ENCODE assay signal across 17 cellular contexts in genomic region chr3:10992946-10993728, GRCh38. TPM values are rescaled to one million over a fixed set of nuclear protein-coding genes. Genes with fewer than 3 reads are reported as not detected.
DNase-seq lines count a peak whose midpoint lies in the region; ATAC-seq, FAIRE-seq and TF ChIP-seq lines count a peak whose summit lies in the region.
"Had no signal": no experiment of that assay in that cellular context is flagged by ENCODE, and none has a peak within 500 bp of the region (broad histone marks: within the 10 kb centered on the region; RNA-seq: fewer than 3 reads in every experiment).

No MANE protein-coding gene starts in this region.

- H3K56ac ChIP-seq in H1 (replicated peaks; ENCODE audit: insufficient read length, low read depth, low read length): no peak overlapping the region

- no peak for ATAC-seq in lower lobe of right lung
- ATAC-seq in activated CD4-positive, CD25-positive, alpha-beta regulatory T cell treated with anti-CD3 and anti-CD28 coated beads, Interleukin-2, amount 50 U/mL, for 24 hours: no peak

- peak overlapping the region; percentile 68; the same call in 1 of the 2 replicates for H2AFZ ChIP-seq in H1 (ENCODE audit: low read length)

- H3K36me3 ChIP-seq in HUES48 (ENCODE audit: control insufficient read depth, insufficient read depth, low read length) (no peaks in the 10 kb centered on the region), H1 (ENCODE audit: control insufficient read depth in 2 of 4, insufficient read depth in 4 of 4, low read length in 3 of 4) (no peaks in the 10 kb centered on the region), lower lobe of right lung (no peaks in the 10 kb centered on the region), spleen (no peaks in the 10 kb centered on the region)

- POLR2A ChIA-PET in H1 (lab: Charles Lee; ENCODE audit: partially characterized antibody): interaction anchor here (0.6 to 1.2 kb wide), 3 partner anchors 14 to 47 kb away, joined by 3 to 4 read pairs (median 3); no protein-coding TSS in a partner anchor

- H2AK5ac ChIP-seq in H1 (ENCODE audit: low read depth, low read length): no peak overlapping the region

- H4K5ac ChIP-seq in H1 (ENCODE audit: insufficient read length, low read depth, low read length): no peak overlapping the region

- TF ChIP-seq POLR2A in H1 (IDR thresholded peaks at IDR 0.05; ENCODE audit: control extremely low read depth in 1 of 2, low read depth in 2 of 2, low read length in 2 of 2): no peak
- TF ChIP-seq POLR2A in spleen (IDR thresholded peaks at IDR 0.05): no peak
- no peak for TF ChIP-seq POLR2A in lower leg skin (IDR thresholded peaks at IDR 0.05)

- no peak overlapping the region for H4K91ac ChIP-seq in H1 (replicated peaks; ENCODE audit: insufficient read length, low read length)

- no peak overlapping the region for H3K4ac ChIP-seq in H1 (replicated peaks; ENCODE audit: insufficient read length, low read depth, low read length)

- no peak overlapping the region for H3K18ac ChIP-seq in H1 (ENCODE audit: extremely low read depth, low read length)

- FAIRE-seq in H1 (lab: Jason Lieb, UNC): no peak

- DNase-seq in H1 (ENCODE audit: low read depth in 1 of 2, low spot score in 2 of 2) (peak in 1 of 2 experiments; percentile 57), lower lobe of right lung (no peak), spleen (no peak), COLO668 (lab: John Stamatoyannopoulos, UW; ENCODE audit: unreplicated experiment) (no peak), Kasumi-1 (lab: John Stamatoyannopoulos, UW) (no peak), lower leg skin (ENCODE audit: low spot score in 2 of 2) (no peak)
- DNase-seq: activated CD4-positive, alpha-beta T cell treated with anti-CD3 and anti-CD28 coated beads, Interleukin-2, amount 50 U/mL, for 48 hours; activated effector memory CD4-positive, alpha-beta T cell treated with anti-CD3 and anti-CD28 coated beads, Interleukin-2, amount 50 U/mL, for 16 hours; CD4-positive, CD25-positive, alpha-beta regulatory T cell; central memory CD4-positive, alpha-beta T cell; NCI-H2081 treated with DMSO at 0.1 percent for 48 hours had no signal

- H3K9ac ChIP-seq in HUES48 (ENCODE audit: low read depth, low read length) (no peak overlapping the region), H1 (replicated peaks in 1 of 4; ENCODE audit: extremely low read depth in 1 of 4, low read depth in 3 of 4, low read length in 3 of 4) (no peak overlapping the region)
- H3K9ac ChIP-seq: KMS-11 had no signal

- H2BK20ac ChIP-seq in H1 (ENCODE audit: low read length): no peak overlapping the region

- no peak overlapping the region for H2BK120ac ChIP-seq in H1 (replicated peaks; ENCODE audit: low read depth, low read length)

- H3K9me3 ChIP-seq in HUES48 (ENCODE audit: control insufficient read depth, insufficient read depth, low read length): no peaks in the 10 kb centered on the region
- H3K9me3 ChIP-seq in H1 (ENCODE audit: insufficient read depth in 2 of 2, low read depth in 1 of 2, low read length in 1 of 2): no peaks in the 10 kb centered on the region
- H3K9me3 ChIP-seq in lower lobe of right lung: no peaks in the 10 kb centered on the region
- H3K9me3 ChIP-seq in spleen: no peaks in the 10 kb centered on the region

- H2BK12ac ChIP-seq in H1 (ENCODE audit: low read depth, low read length): no peak overlapping the region

- peak overlapping the region; percentile 85 to 87 for H3K4me2 ChIP-seq in H1 (ENCODE audit: insufficient read depth in 1 of 2, low read depth in 2 of 2, low read length in 2 of 2)
- H3K4me2 ChIP-seq: KMS-11 had no signal

- TF ChIP-seq EP300 in H1 (IDR thresholded peaks at IDR 0.05; ENCODE audit: borderline replicate concordance in 1 of 2, low read depth in 2 of 2, low read length in 2 of 2): no peak

- H4K20me1 ChIP-seq in H1 (replicated peaks in 1 of 2; ENCODE audit: control insufficient read depth in 1 of 2, insufficient read depth in 2 of 2, low read length in 2 of 2): no peaks in the 10 kb centered on the region

- H3K23ac ChIP-seq in H1 (ENCODE audit: insufficient read length): no peak overlapping the region

- H3K4me1 ChIP-seq in HUES48 (ENCODE audit: control insufficient read depth, insufficient read depth, low read length) (no peaks in the 10 kb centered on the region; the same call in 1 of the 2 replicates), H1 (replicated peaks in 1 of 4; ENCODE audit: control insufficient read depth in 3 of 4, insufficient read depth in 4 of 4, low read length in 3 of 4) (peaks cover 0 to 11% (median 2%) of the 10 kb centered on the region in 4 experiments; a peak in 3 of 7 replicates), lower lobe of right lung (peaks cover 9% of the 10 kb centered on the region), spleen (peaks cover 0 to 16% (median 6%) of the 10 kb centered on the region in 6 donors)

- TF ChIP-seq CTCF in H1 (IDR thresholded peaks at IDR 0.05; ENCODE audit: control extremely low read depth in 1 of 3, insufficient read depth in 1 of 3, low read depth in 1 of 3, low read length in 3 of 3): no peak
- no peak for TF ChIP-seq CTCF in lower lobe of right lung (IDR thresholded peaks at IDR 0.05)
- no peak for TF ChIP-seq CTCF in spleen (IDR thresholded peaks at IDR 0.05 in 8 of 11, conservative IDR thresholded peaks at IDR 0.05 in 3 of 11)
- TF ChIP-seq CTCF in lower leg skin (IDR thresholded peaks at IDR 0.05): no peak

- H3K79me2 ChIP-seq in H1 (ENCODE audit: control insufficient read depth in 1 of 2, insufficient read depth in 2 of 2, low read length in 2 of 2): no peaks in the 10 kb centered on the region

- H2BK5ac ChIP-seq in H1 (ENCODE audit: low read depth, low read length): no peak overlapping the region

- no peak overlapping the region for H2BK15ac ChIP-seq in H1 (ENCODE audit: low read length)

- CTCF ChIA-PET in H1 (lab: Charles Lee; ENCODE audit: partially characterized antibody): interaction anchor here (0.8 to 13.4 kb wide), 13 partner anchors 9 to 103 kb away, joined by 3 to 100 read pairs (median 9); no protein-coding TSS in a partner anchor

- peak overlapping the region; percentile 39; the same call in 1 of the 2 replicates for H4K8ac ChIP-seq in H1 (ENCODE audit: extremely low read depth, insufficient read depth, low read length)

- H3K27ac ChIP-seq in HUES48 (ENCODE audit: low read depth, low read length): no peak overlapping the region
- H3K27ac ChIP-seq in H1 (ENCODE audit: low read depth, low read length): no peak overlapping the region
- no peak overlapping the region for H3K27ac ChIP-seq in lower lobe of right lung
- H3K27ac ChIP-seq in spleen: no peak overlapping the region
- H3K27ac ChIP-seq: KMS-11 had no signal

- intact Hi-C loops in lower lobe of right lung (cut with DNase I): no loop called here
- intact Hi-C loops in spleen (cut with DNase I; ENCODE audit: low total_unique reads): no loop called here
- intact Hi-C loops in lower leg skin (cut with DNase I; ENCODE audit: low total_unique reads): no loop called here

- no peak overlapping the region for H3K14ac ChIP-seq in H1 (ENCODE audit: insufficient read length)

- WGBS in H1 (ENCODE audit: extremely low coverage in 1 of 2, insufficient coverage in 1 of 2, insufficient read length in 1 of 2, insufficient replicate concordance in 2 of 2, low coverage in 1 of 2, low lambda C conversion rate in 2 of 2, missing lambda C conversion rate in 1 of 2), 2 experiments: 2% methylated on average over 52 of the region's 68 CpGs; no CpG with 5 or more reads in 1 of the 2 experiments
- 7 to 17% (median 9%) methylated on average over 28 to 68 of the region's 68 CpGs for WGBS in spleen, 5 donors
- 2% methylated on average over 39 to 50 of the region's 68 CpGs for WGBS in lower leg skin, 2 donors

- peaks cover 63% of the 10 kb centered on the region for H3K27me3 ChIP-seq in HUES48 (ENCODE audit: control insufficient read depth, insufficient read depth, low read length)
- H3K27me3 ChIP-seq in H1 (replicated peaks in 1 of 4; ENCODE audit: control insufficient read depth in 3 of 4, extremely low read depth in 1 of 4, insufficient read depth in 3 of 4, low read length in 3 of 4): peaks cover 20 to 41% (median 39%) of the 10 kb centered on the region in 4 experiments
- peaks cover 53% of the 10 kb centered on the region for H3K27me3 ChIP-seq in lower lobe of right lung (ENCODE audit: low read depth)
- peaks cover 3 to 94% (median 34%) of the 10 kb centered on the region in 7 donors for H3K27me3 ChIP-seq in spleen (replicated peaks in 1 of 7)

- H3K4me3 ChIP-seq in HUES48 (ENCODE audit: low read depth, low read length) (peak overlapping the region; percentile 61), H1 (ENCODE audit: extremely low read depth in 1 of 4, insufficient read depth in 2 of 4, low read depth in 3 of 4, low read length in 4 of 4) (peak overlapping the region; percentile 52 to 86 (median 71)), lower lobe of right lung (peak overlapping the region; percentile 39), spleen (peak overlapping the region in 6 of 8 donors; percentile 10 to 58 (median 26)), lower leg skin (ENCODE audit: low read depth, poor library complexity, severe bottlenecking) (no peak overlapping the region)

- H3K23me2 ChIP-seq in H1 (ENCODE audit: low read depth, low read length): peaks cover 9% of the 10 kb centered on the region; the same call in 1 of the 2 replicates

- TF ChIP-seq RAD21 in H1 (IDR thresholded peaks at IDR 0.05 in 1 of 2, conservative IDR thresholded peaks at IDR 0.05 in 1 of 2; ENCODE audit: low read depth in 2 of 2, low read length in 2 of 2): no peak

- no peaks in the 10 kb centered on the region for H3K79me1 ChIP-seq in H1 (ENCODE audit: low read depth, low read length)

TF ChIP-seq in H1, 55 proteins besides CTCF, POLR2A, EP300 and RAD21 (continues in another document):
- TF ChIP-seq POU5F1 (IDR thresholded peaks at IDR 0.05; ENCODE audit: low read depth, low read length): no peak
- TF ChIP-seq SP4 (IDR thresholded peaks at IDR 0.05; ENCODE audit: low read length): no peak
- no peak for TF ChIP-seq PHF8 (conservative IDR thresholded peaks at IDR 0.05; ENCODE audit: low read depth, low read length)
- no peak for TF ChIP-seq ZNF274 (IDR thresholded peaks at IDR 0.05; ENCODE audit: borderline replicate concordance, extremely low read depth, low read length)
- no peak for TF ChIP-seq KDM4A (IDR thresholded peaks at IDR 0.05; ENCODE audit: low read depth, low read length, severe bottlenecking)

RNA-seq across cellular contexts. Expression of gene SLC6A1, which starts 0.6 kb away (rescaled TPM):
- 0.30 and 0.31 TPM in 2 replicates for total RNA-seq in H1 (2021; fragmentation: NEBNext Ultra II Directional; extraction: Animal tissue kit (Norgen Biotek cat#: 25700))
- 0.35 and 0.63 TPM in 2 replicates for polyA plus RNA-seq in H1 (2011; rRNA removed)
- 0.50 TPM for polyA plus RNA-seq in H1 (2011; cell fraction: cytosol; rRNA removed)
- 1.00 TPM for polyA plus RNA-seq in H1 (2011; cell fraction: nucleus; rRNA removed)
- 0.22 to 0.61 TPM (median 0.41 TPM) in 4 replicates for polyA plus RNA-seq in H1 (2012, experiment 1 of 2)
- 0.22 TPM for polyA plus RNA-seq in H1 (2012, experiment 2 of 2)
- 0.24 TPM for polyA plus RNA-seq in H1 (2013, experiment 1 of 2)
- 0.26 TPM for polyA plus RNA-seq in H1 (2013, experiment 2 of 2)
- polyA minus RNA-seq in H1 (2011; rRNA and poly(A)+ RNA removed): 0.44 and 1.2 TPM in 2 replicates
- 0.51 TPM for polyA minus RNA-seq in H1 (2011; cell fraction: cytosol; rRNA and poly(A)+ RNA removed)
- 0.50 TPM for polyA minus RNA-seq in H1 (2011; cell fraction: nucleus; rRNA and poly(A)+ RNA removed)
- 1.8 TPM for total RNA-seq in lower lobe of right lung
- 1 to 10 TPM in 5 of 7 donors, under 1 TPM in 2; 0.20 to 3.0 (median 1.2) TPM for total RNA-seq in spleen
- under 1 TPM; 0.11 to 0.45 (median 0.13) TPM for polyA plus RNA-seq in spleen
- 1 to 10 TPM in 2 of 4 donors, under 1 TPM in 1, not detected in 1; 0.10 to 2.3 (median 1.1) TPM for total RNA-seq in lower leg skin
- total RNA-seq: CD4-positive, CD25-positive, alpha-beta regulatory T cell; H4; OCI-LY7; T-helper 1 cell treated with Interleukin-12 subunit alpha and Interleukin-12 subunit beta and Interleukin-4 antibody, amounts not matched to agents 30 ng/mL and 1 ng/mL, for 36 hours had no signal
- polyA plus RNA-seq: CD4-positive, CD25-positive, alpha-beta regulatory T cell had no signal
